1 cellular context compared by ENCODE assay signal in genomic region chr6:75735491-75736186, GRCh38.
TF ChIP-seq lines count a peak whose summit lies in the region.

No MANE protein-coding gene starts in this region.

TF ChIP-seq in K562, 482 proteins besides CTCF, POLR2A, EP300 and RAD21 (continued from another document):
- peak; percentile 68 for TF ChIP-seq ATF3 (IDR thresholded peaks at IDR 0.05)
- no peak for TF ChIP-seq ATF3 (CRISPR knock-in tag; conservative IDR thresholded peaks at IDR 0.05)
- TF ChIP-seq RFX1 (IDR thresholded peaks at IDR 0.05): 0 out of 2 replicates have a peak, but pooled peaks have one; percentile 27
- peak; percentile 45; the same call in 1 of the 2 replicates for TF ChIP-seq ELF1 (tag; IDR thresholded peaks at IDR 0.05)
- peak; percentile 82 for TF ChIP-seq FOSL1 (tag; conservative IDR thresholded peaks at IDR 0.05)
- TF ChIP-seq ARID1B (IDR thresholded peaks at IDR 0.05): 0 out of 2 replicates have a peak, but pooled peaks have one; percentile 11
- no peak for TF ChIP-seq RCOR1 (IDR thresholded peaks at IDR 0.05; ENCODE audit: borderline replicate concordance in 1 of 2, low read depth in 2 of 2, low read length in 2 of 2)
